ENCODE assay signal across 6 cellular contexts in the genomic region with DNA sequence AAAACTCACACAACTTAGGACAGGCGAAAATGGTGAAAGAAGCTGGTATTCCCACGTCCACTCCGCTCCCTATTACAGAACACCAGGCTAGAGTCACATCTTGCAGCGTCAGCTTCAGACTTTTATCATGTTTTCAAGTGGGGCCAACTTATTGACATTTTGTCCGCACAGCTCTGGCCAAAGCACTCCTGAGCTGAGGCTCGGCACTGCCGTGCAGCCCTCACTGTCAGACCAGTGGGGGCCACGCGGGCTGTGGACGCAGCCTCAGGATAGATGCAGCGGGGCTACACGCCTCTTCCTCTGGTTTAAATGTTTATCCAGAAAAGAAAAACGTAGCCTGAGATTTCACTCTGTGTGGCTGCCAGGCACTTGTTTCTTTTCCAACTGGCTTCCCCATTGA.
"Had no signal": no experiment of that assay in that cellular context is flagged by ENCODE, and none has a peak within 500 bp of the region (broad histone marks: within the 10 kb centered on the region; RNA-seq: fewer than 3 reads in every experiment).

No MANE protein-coding gene starts in this region.

- H2AFZ ChIP-seq: GM23248 had no signal

- H3K27ac Mint-ChIP-seq: H9, IgD-negative memory B cell had no signal

- DNase-seq: GM23248, GOT3, H9, HCEC 1CT had no signal

- H3K4me3 Mint-ChIP-seq: H9, IgD-negative memory B cell had no signal

- H3K27ac ChIP-seq: GM23248 had no signal

- H3K36me3 Mint-ChIP-seq: IgD-negative memory B cell had no signal

- H3K4me3 ChIP-seq: GM23248 had no signal

- H3K27me3 Mint-ChIP-seq: IgD-negative memory B cell had no signal

- FAIRE-seq: H54 had no signal

- H3K9ac ChIP-seq: GM23248 had no signal

- H3K4me1 Mint-ChIP-seq: IgD-negative memory B cell had no signal

- H3K9me3 Mint-ChIP-seq: IgD-negative memory B cell had no signal
